Comparison of ENCODE assay signal across 9 cellular contexts in genomic region chr16:57039148-57039812, GRCh38. TPM values are rescaled to one million over a fixed set of nuclear protein-coding genes. Genes with fewer than 3 reads are reported as not detected.
DNase-seq lines count a peak whose midpoint lies in the region; FAIRE-seq and TF ChIP-seq lines count a peak whose summit lies in the region.
"Had no signal": no experiment of that assay in that cellular context is flagged by ENCODE, and none has a peak within 500 bp of the region (broad histone marks: within the 10 kb centered on the region; RNA-seq: fewer than 3 reads in every experiment).

No MANE protein-coding gene starts in this region.

- H3K4me3 ChIP-seq in astrocyte (ENCODE audit: insufficient read depth, low read depth, low read length): no peak overlapping the region

- DNase-seq in GM12892 (ENCODE audit: insufficient read length) (peak; percentile 46), KBM-7 (peak; percentile 84), astrocyte (ENCODE audit: low read depth) (peak; percentile 84), renal cortical epithelial cell (ENCODE audit: low read depth) (peak; percentile 54), mucosa of gallbladder (ENCODE audit: low spot score) (no peak), NCI-H187 treated with DMSO at 0.1 percent for 48 hours (lab: John Stamatoyannopoulos, UW) (no peak), NCI-H1436 treated with DMSO at 0.1 percent for 48 hours (lab: John Stamatoyannopoulos, UW) (no peak), T1000 (lab: John Stamatoyannopoulos, UW) (no peak)

- TF ChIP-seq CTCF in astrocyte (IDR thresholded peaks at IDR 0.05; ENCODE audit: insufficient read depth, low read depth, low read length): no peak

- H3K79me2 ChIP-seq in astrocyte (ENCODE audit: insufficient read depth, low read length): no peaks in the 10 kb centered on the region

- peaks cover 7% of the 10 kb centered on the region for H3K36me3 ChIP-seq in astrocyte (ENCODE audit: insufficient read depth, low read length)

- peak overlapping the region; percentile 88 for H3K27ac Mint-ChIP-seq in astrocyte (ENCODE audit: unreplicated experiment)

- no peak overlapping the region for H3K9ac ChIP-seq in astrocyte (ENCODE audit: low read length)

- peaks cover 37% of the 10 kb centered on the region for H3K36me3 Mint-ChIP-seq in astrocyte (ENCODE audit: low read depth, unreplicated experiment)

- FAIRE-seq in GM12892 (lab: Jason Lieb, UNC): peak; percentile 93
- no peak for FAIRE-seq in astrocyte (lab: Jason Lieb, UNC)
- FAIRE-seq: endometrium had no signal

- H3K27ac ChIP-seq in astrocyte (ENCODE audit: low read depth, low read length): peak overlapping the region; percentile 37

- no peak; the same call in 1 of the 2 replicates for TF ChIP-seq POLR2A in GM12892 (IDR thresholded peaks at IDR 0.05; ENCODE audit: low read depth, low read length)

- peak overlapping the region; percentile 35 for H3K4me2 ChIP-seq in astrocyte (ENCODE audit: low read length)

- no peaks in the 10 kb centered on the region for H4K20me1 ChIP-seq in astrocyte (ENCODE audit: insufficient read depth, low read length)

- no peaks in the 10 kb centered on the region for H3K27me3 ChIP-seq in astrocyte (ENCODE audit: insufficient read depth, low read length)

- no peaks in the 10 kb centered on the region for H3K9me3 ChIP-seq in astrocyte (ENCODE audit: insufficient read depth, low read depth, low read length)

- in situ Hi-C loops in KBM-7 (cut with MboI; ENCODE audit: low pct_unique_long_range_greater_than_20kb, low sequenced_read_pairs): no loop called here

- H3K4me1 Mint-ChIP-seq in astrocyte (ENCODE audit: low read depth, unreplicated experiment): peaks cover 15% of the 10 kb centered on the region

- H3K27me3 Mint-ChIP-seq in astrocyte (ENCODE audit: low read depth, unreplicated experiment): peaks cover 9% of the 10 kb centered on the region

- peaks cover 21% of the 10 kb centered on the region for H3K4me1 ChIP-seq in astrocyte (ENCODE audit: insufficient read depth, low read length)

- peak overlapping the region; percentile 60 for H3K4me3 Mint-ChIP-seq in astrocyte (ENCODE audit: unreplicated experiment)

- H2AFZ ChIP-seq in astrocyte (ENCODE audit: low read depth, low read length): no peak overlapping the region

- peaks cover 14% of the 10 kb centered on the region for H3K9me3 Mint-ChIP-seq in astrocyte (ENCODE audit: unreplicated experiment)

RNA-seq across cellular contexts. Expression of gene NLRC5, which starts 49.9 kb away (rescaled TPM):
- polyA plus RNA-seq in GM12892 (2012; ENCODE audit: missing spikeins): 99.5 TPM
- total RNA-seq in astrocyte (29.9 and 33.1 TPM in 2 replicates), renal cortical epithelial cell (6.6 and 9.0 TPM in 2 replicates), mucosa of gallbladder (37.2 TPM)

RNA-seq across cellular contexts. Expression of gene CPNE2, which starts 53.1 kb away (rescaled TPM):
- 13.1 TPM for polyA plus RNA-seq in GM12892 (2012; ENCODE audit: missing spikeins)
- total RNA-seq in astrocyte (17.0 and 19.3 TPM in 2 replicates), renal cortical epithelial cell (28.8 and 32.2 TPM in 2 replicates), mucosa of gallbladder (16.1 TPM)

Comparison
In these comparisons a context has a peak if more than half of its experiments do, and no peak if none do; other contexts are left out.
1. DNase-seq: peak in GM12892 (single experiment), KBM-7 (single experiment), astrocyte (single experiment) and renal cortical epithelial cell (single experiment); none in mucosa of gallbladder (single experiment), NCI-H187 treated with DMSO at 0.1 percent for 48 hours (single experiment), NCI-H1436 treated with DMSO at 0.1 percent for 48 hours (single experiment) and T1000 (single experiment).